In genomic region chr4:8303485-8304281, GRCh38 we compare ENCODE assay signal across 1 cellular context.
TF ChIP-seq lines count a peak whose summit lies in the region.

No MANE protein-coding gene starts in this region.

TF ChIP-seq in K562, 482 proteins besides CTCF, POLR2A, EP300 and RAD21 (continued from another document and continues in another):
- TF ChIP-seq NR2C1 (IDR thresholded peaks at IDR 0.05), result peak; percentile 70
- peak; percentile 70 for TF ChIP-seq NR2C1 (tag; IDR thresholded peaks at IDR 0.05)
- no peak for TF ChIP-seq PHB (CRISPR knock-in tag; IDR thresholded peaks at IDR 0.05)
- TF ChIP-seq EWSR1 (IDR thresholded peaks at IDR 0.05; ENCODE audit: borderline replicate concordance, low read depth, partially characterized antibody), result no peak
- TF ChIP-seq UBTF (IDR thresholded peaks at IDR 0.05; ENCODE audit: borderline replicate concordance in 1 of 2, low read depth in 2 of 2, low read length in 2 of 2), result peak in 1 of 2 experiments; percentile 51; a peak in 1 of 4 replicates
- TF ChIP-seq HDAC2 (IDR thresholded peaks at IDR 0.05), result peak; percentile 98
- peak; percentile 99 for TF ChIP-seq FOSL1 (tag; conservative IDR thresholded peaks at IDR 0.05)
- no peak for TF ChIP-seq ZNF830 (CRISPR knock-in tag; IDR thresholded peaks at IDR 0.05)
- TF ChIP-seq SMAD1 (IDR thresholded peaks at IDR 0.05; ENCODE audit: low read depth, low read length, partially characterized antibody), result no peak
- 0 out of 2 replicates have a peak, but pooled peaks have one; percentile 76 for TF ChIP-seq ZC3H11A (IDR thresholded peaks at IDR 0.05; ENCODE audit: low read depth, low read length)
- TF ChIP-seq SMARCE1 (IDR thresholded peaks at IDR 0.05), result peak; percentile 99
- TF ChIP-seq, protein P1, sequence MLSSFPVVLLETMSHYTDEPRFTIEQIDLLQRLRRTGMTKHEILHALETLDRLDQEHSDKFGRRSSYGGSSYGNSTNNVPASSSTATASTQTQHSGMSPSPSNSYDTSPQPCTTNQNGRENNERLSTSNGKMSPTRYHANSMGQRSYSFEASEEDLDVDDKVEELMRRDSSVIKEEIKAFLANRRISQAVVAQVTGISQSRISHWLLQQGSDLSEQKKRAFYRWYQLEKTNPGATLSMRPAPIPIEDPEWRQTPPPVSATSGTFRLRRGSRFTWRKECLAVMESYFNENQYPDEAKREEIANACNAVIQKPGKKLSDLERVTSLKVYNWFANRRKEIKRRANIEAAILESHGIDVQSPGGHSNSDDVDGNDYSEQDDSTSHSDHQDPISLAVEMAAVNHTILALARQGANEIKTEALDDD (IDR thresholded peaks at IDR 0.05), result no peak
- no peak for TF ChIP-seq ZNF57 (CRISPR knock-in tag; IDR thresholded peaks at IDR 0.05)
- TF ChIP-seq SMARCB1 (IDR thresholded peaks at IDR 0.05; ENCODE audit: insufficient read length, low read depth), result peak; percentile 91
- TF ChIP-seq ZNF518B (CRISPR knock-in tag; IDR thresholded peaks at IDR 0.05), result no peak
- TF ChIP-seq EGR1 (conservative IDR thresholded peaks at IDR 0.05), result peak; percentile 26; the same call in 1 of the 2 replicates
- peak; percentile 58; the same call in 1 of the 2 replicates for TF ChIP-seq DMBX1 (CRISPR knock-in tag; IDR thresholded peaks at IDR 0.05; ENCODE audit: borderline replicate concordance)
- TF ChIP-seq, protein P2, sequence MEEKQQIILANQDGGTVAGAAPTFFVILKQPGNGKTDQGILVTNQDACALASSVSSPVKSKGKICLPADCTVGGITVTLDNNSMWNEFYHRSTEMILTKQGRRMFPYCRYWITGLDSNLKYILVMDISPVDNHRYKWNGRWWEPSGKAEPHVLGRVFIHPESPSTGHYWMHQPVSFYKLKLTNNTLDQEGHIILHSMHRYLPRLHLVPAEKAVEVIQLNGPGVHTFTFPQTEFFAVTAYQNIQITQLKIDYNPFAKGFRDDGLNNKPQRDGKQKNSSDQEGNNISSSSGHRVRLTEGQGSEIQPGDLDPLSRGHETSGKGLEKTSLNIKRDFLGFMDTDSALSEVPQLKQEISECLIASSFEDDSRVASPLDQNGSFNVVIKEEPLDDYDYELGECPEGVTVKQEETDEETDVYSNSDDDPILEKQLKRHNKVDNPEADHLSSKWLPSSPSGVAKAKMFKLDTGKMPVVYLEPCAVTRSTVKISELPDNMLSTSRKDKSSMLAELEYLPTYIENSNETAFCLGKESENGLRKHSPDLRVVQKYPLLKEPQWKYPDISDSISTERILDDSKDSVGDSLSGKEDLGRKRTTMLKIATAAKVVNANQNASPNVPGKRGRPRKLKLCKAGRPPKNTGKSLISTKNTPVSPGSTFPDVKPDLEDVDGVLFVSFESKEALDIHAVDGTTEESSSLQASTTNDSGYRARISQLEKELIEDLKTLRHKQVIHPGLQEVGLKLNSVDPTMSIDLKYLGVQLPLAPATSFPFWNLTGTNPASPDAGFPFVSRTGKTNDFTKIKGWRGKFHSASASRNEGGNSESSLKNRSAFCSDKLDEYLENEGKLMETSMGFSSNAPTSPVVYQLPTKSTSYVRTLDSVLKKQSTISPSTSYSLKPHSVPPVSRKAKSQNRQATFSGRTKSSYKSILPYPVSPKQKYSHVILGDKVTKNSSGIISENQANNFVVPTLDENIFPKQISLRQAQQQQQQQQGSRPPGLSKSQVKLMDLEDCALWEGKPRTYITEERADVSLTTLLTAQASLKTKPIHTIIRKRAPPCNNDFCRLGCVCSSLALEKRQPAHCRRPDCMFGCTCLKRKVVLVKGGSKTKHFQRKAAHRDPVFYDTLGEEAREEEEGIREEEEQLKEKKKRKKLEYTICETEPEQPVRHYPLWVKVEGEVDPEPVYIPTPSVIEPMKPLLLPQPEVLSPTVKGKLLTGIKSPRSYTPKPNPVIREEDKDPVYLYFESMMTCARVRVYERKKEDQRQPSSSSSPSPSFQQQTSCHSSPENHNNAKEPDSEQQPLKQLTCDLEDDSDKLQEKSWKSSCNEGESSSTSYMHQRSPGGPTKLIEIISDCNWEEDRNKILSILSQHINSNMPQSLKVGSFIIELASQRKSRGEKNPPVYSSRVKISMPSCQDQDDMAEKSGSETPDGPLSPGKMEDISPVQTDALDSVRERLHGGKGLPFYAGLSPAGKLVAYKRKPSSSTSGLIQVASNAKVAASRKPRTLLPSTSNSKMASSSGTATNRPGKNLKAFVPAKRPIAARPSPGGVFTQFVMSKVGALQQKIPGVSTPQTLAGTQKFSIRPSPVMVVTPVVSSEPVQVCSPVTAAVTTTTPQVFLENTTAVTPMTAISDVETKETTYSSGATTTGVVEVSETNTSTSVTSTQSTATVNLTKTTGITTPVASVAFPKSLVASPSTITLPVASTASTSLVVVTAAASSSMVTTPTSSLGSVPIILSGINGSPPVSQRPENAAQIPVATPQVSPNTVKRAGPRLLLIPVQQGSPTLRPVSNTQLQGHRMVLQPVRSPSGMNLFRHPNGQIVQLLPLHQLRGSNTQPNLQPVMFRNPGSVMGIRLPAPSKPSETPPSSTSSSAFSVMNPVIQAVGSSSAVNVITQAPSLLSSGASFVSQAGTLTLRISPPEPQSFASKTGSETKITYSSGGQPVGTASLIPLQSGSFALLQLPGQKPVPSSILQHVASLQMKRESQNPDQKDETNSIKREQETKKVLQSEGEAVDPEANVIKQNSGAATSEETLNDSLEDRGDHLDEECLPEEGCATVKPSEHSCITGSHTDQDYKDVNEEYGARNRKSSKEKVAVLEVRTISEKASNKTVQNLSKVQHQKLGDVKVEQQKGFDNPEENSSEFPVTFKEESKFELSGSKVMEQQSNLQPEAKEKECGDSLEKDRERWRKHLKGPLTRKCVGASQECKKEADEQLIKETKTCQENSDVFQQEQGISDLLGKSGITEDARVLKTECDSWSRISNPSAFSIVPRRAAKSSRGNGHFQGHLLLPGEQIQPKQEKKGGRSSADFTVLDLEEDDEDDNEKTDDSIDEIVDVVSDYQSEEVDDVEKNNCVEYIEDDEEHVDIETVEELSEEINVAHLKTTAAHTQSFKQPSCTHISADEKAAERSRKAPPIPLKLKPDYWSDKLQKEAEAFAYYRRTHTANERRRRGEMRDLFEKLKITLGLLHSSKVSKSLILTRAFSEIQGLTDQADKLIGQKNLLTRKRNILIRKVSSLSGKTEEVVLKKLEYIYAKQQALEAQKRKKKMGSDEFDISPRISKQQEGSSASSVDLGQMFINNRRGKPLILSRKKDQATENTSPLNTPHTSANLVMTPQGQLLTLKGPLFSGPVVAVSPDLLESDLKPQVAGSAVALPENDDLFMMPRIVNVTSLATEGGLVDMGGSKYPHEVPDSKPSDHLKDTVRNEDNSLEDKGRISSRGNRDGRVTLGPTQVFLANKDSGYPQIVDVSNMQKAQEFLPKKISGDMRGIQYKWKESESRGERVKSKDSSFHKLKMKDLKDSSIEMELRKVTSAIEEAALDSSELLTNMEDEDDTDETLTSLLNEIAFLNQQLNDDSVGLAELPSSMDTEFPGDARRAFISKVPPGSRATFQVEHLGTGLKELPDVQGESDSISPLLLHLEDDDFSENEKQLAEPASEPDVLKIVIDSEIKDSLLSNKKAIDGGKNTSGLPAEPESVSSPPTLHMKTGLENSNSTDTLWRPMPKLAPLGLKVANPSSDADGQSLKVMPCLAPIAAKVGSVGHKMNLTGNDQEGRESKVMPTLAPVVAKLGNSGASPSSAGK (IDR thresholded peaks at IDR 0.05), result peak; percentile 30; the same call in 1 of the 2 replicates
- TF ChIP-seq, protein P3, sequence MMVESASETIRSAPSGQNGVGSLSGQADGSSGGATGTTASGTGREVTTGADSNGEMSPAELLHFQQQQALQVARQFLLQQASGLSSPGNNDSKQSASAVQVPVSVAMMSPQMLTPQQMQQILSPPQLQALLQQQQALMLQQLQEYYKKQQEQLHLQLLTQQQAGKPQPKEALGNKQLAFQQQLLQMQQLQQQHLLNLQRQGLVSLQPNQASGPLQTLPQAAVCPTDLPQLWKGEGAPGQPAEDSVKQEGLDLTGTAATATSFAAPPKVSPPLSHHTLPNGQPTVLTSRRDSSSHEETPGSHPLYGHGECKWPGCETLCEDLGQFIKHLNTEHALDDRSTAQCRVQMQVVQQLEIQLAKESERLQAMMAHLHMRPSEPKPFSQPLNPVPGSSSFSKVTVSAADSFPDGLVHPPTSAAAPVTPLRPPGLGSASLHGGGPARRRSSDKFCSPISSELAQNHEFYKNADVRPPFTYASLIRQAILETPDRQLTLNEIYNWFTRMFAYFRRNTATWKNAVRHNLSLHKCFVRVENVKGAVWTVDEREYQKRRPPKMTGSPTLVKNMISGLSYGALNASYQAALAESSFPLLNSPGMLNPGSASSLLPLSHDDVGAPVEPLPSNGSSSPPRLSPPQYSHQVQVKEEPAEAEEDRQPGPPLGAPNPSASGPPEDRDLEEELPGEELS (CRISPR knock-in tag; IDR thresholded peaks at IDR 0.05; ENCODE audit: borderline replicate concordance), result no peak
- TF ChIP-seq ZNF780A (CRISPR knock-in tag; IDR thresholded peaks at IDR 0.05), result no peak
- peak; percentile 41; the same call in 1 of the 2 replicates for TF ChIP-seq CREB1 (IDR thresholded peaks at IDR 0.05)
- peak; percentile 53; the same call in 1 of the 2 replicates for TF ChIP-seq CREB1 (CRISPR knock-in tag; IDR thresholded peaks at IDR 0.05)
- TF ChIP-seq ZNF785 (CRISPR knock-in tag; IDR thresholded peaks at IDR 0.05), result no peak
- TF ChIP-seq PHF8 (IDR thresholded peaks at IDR 0.05; ENCODE audit: borderline replicate concordance, low read length), result no peak
- TF ChIP-seq, protein P4, sequence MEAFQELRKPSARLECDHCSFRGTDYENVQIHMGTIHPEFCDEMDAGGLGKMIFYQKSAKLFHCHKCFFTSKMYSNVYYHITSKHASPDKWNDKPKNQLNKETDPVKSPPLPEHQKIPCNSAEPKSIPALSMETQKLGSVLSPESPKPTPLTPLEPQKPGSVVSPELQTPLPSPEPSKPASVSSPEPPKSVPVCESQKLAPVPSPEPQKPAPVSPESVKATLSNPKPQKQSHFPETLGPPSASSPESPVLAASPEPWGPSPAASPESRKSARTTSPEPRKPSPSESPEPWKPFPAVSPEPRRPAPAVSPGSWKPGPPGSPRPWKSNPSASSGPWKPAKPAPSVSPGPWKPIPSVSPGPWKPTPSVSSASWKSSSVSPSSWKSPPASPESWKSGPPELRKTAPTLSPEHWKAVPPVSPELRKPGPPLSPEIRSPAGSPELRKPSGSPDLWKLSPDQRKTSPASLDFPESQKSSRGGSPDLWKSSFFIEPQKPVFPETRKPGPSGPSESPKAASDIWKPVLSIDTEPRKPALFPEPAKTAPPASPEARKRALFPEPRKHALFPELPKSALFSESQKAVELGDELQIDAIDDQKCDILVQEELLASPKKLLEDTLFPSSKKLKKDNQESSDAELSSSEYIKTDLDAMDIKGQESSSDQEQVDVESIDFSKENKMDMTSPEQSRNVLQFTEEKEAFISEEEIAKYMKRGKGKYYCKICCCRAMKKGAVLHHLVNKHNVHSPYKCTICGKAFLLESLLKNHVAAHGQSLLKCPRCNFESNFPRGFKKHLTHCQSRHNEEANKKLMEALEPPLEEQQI (IDR thresholded peaks at IDR 0.05), result no peak; the same call in none of the 2 replicates
- peak; percentile 53; the same call in 1 of the 2 replicates for TF ChIP-seq GATA2 (CRISPR knock-in tag; IDR thresholded peaks at IDR 0.05)
- no peak for TF ChIP-seq ZNF436 (CRISPR knock-in tag; IDR thresholded peaks at IDR 0.05)
